In the genomic region with DNA sequence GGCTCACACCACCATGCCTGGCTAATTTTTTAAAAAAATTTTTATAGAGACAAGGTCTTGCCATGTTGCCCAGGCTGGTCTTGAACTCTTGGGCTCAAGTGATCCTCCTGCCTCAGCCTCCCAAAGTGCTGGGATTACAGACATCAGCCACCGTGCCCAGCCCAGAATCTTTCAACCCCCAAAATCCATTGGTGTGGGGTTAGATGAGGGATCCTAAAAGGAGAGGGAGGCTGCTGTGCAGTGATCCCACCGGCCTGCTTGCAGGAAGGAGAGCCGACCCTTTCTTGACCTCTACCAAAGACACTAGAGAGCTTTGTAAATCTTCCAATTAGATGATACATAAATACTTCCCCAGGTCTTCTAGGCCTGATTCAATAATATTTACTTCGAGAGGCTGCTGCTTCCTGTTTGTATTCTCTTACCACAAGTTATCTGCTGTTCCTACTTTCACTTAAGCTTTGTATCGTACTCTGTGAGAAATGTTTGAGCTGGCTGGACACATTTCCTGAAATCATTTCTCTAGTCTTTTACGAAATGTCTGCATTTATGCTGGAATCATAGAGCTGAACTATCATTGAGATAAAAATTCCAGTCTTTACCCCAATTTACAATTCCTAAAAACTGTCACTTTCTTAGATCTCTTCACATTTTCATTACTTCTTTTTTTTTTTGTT, we compare ENCODE assay signal across 8 cellular contexts. TPM values are rescaled to one million over a fixed set of nuclear protein-coding genes. Genes with fewer than 3 reads are reported as not detected.
DNase-seq lines count a peak whose midpoint lies in the region; ATAC-seq, FAIRE-seq and TF ChIP-seq lines count a peak whose summit lies in the region.

No MANE protein-coding gene starts in this region.

- H3K36me3 ChIP-seq in SJCRH30 (no peaks in the 10 kb centered on the region), skeletal muscle tissue (ENCODE audit: control insufficient read depth in 3 of 3, insufficient read depth in 3 of 3, low read length in 3 of 3) (no peaks in the 10 kb centered on the region)

- TF ChIP-seq CTCF in fibroblast of mammary gland (conservative IDR thresholded peaks at IDR 0.05; ENCODE audit: control insufficient read depth, insufficient read depth, low read depth, low read length) (no peak), glutamatergic neuron (IDR thresholded peaks at IDR 0.05; ENCODE audit: partially characterized antibody, unreplicated experiment) (no peak)

- ATAC-seq in GM21390 (IDR thresholded peaks at IDR 0.05; ENCODE audit: unreplicated experiment) (no peak), GM21526 (IDR thresholded peaks at IDR 0.05; ENCODE audit: low FRiP score, unreplicated experiment) (no peak), HG03045 (IDR thresholded peaks at IDR 0.05; ENCODE audit: unreplicated experiment) (no peak)

- H3K9me3 Mint-ChIP-seq in glutamatergic neuron (ENCODE audit: unreplicated experiment), result no peaks in the 10 kb centered on the region

- H3K4me1 Mint-ChIP-seq in glutamatergic neuron (ENCODE audit: low read depth, unreplicated experiment), result no peaks in the 10 kb centered on the region

- peak; percentile 77 for FAIRE-seq in GM19239 (lab: Jason Lieb, UNC)

- DNase-seq in GM19239 (ENCODE audit: insufficient read length, low spot score) (peak; percentile 59), SJCRH30 (peak in 1 of 2 experiments; percentile 33), fibroblast of mammary gland (ENCODE audit: low read depth) (peak; percentile 49), glutamatergic neuron (no peak)

- H3K27ac Mint-ChIP-seq in glutamatergic neuron (ENCODE audit: unreplicated experiment), result no peak overlapping the region

- H3K4me3 ChIP-seq in SJCRH30 (no peak overlapping the region), fibroblast of mammary gland (ENCODE audit: control insufficient read depth, low read depth, low read length) (no peak overlapping the region), skeletal muscle tissue (ENCODE audit: low read length in 3 of 3) (no peak overlapping the region)

- H3K36me3 Mint-ChIP-seq in glutamatergic neuron (ENCODE audit: unreplicated experiment), result no peaks in the 10 kb centered on the region

- no peak overlapping the region for H3K9ac ChIP-seq in skeletal muscle tissue (ENCODE audit: low read depth in 1 of 3, low read length in 3 of 3)

- H3K4me1 ChIP-seq in SJCRH30 (peaks cover 20% of the 10 kb centered on the region), skeletal muscle tissue (ENCODE audit: control insufficient read depth in 3 of 3, insufficient read depth in 3 of 3, low read length in 3 of 3) (peaks cover 0 to 3% (median 0%) of the 10 kb centered on the region in 3 donors)

- no peaks in the 10 kb centered on the region for H3K9me3 ChIP-seq in SJCRH30 (replicated peaks)
- no peaks in the 10 kb centered on the region for H3K9me3 ChIP-seq in skeletal muscle tissue (ENCODE audit: control insufficient read depth in 3 of 3, low read length in 3 of 3)

- H3K27me3 ChIP-seq in SJCRH30, result no peaks in the 10 kb centered on the region
- H3K27me3 ChIP-seq in skeletal muscle tissue (ENCODE audit: control insufficient read depth in 3 of 3, insufficient read depth in 3 of 3, low read length in 3 of 3), result no peaks in the 10 kb centered on the region

- H3K4me3 Mint-ChIP-seq in glutamatergic neuron (ENCODE audit: unreplicated experiment), result no peak overlapping the region

- H3K27me3 Mint-ChIP-seq in glutamatergic neuron (ENCODE audit: unreplicated experiment), result peaks cover 4% of the 10 kb centered on the region

- peak overlapping the region; percentile 22; the same call in 1 of the 2 replicates for H3K27ac ChIP-seq in SJCRH30
- H3K27ac ChIP-seq in skeletal muscle tissue (ENCODE audit: low read depth, low read length), result peak overlapping the region; percentile 65

RNA-seq across cellular contexts. Expression of a gene that starts 49.3 kb away (rescaled TPM):
- total RNA-seq in SJCRH30 (2014; rRNA removed; shearing (Covaris generic)), result 19.9 and 22.1 TPM in 2 replicates
- total RNA-seq in skeletal muscle tissue, result 4.2 TPM
- 13.5 TPM for total RNA-seq in glutamatergic neuron (ENCODE audit: unreplicated experiment)

RNA-seq across cellular contexts. Expression of a gene that starts 51.2 kb away (rescaled TPM):
- total RNA-seq in SJCRH30 (2014; rRNA removed; shearing (Covaris generic)), result 87.4 and 92.2 TPM in 2 replicates
- total RNA-seq in skeletal muscle tissue (44.9 TPM), glutamatergic neuron (ENCODE audit: unreplicated experiment) (191 TPM)
